26 cellular contexts compared by ENCODE assay signal in the genomic region with DNA sequence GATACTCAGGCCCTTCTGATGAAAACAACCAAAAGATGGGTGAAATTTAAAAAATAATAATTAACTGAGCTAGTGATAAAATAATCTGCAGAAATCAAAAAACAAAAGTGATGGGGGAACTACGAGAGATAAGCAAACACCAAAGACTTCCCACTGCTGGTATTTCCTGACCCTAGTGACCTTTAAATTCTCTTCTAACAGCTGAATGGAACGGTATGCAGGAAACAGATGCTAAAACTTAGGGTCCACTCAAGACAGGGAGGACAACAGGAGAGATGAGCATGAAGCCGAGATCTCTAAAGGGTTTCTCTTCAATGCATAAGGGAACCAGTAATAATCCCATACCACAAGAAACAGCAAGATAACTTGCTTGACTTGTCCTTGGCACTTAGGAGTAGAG. TPM values are rescaled to one million over a fixed set of nuclear protein-coding genes. Genes with fewer than 3 reads are reported as not detected.
DNase-seq lines count a peak whose midpoint lies in the region; ATAC-seq, FAIRE-seq and TF ChIP-seq lines count a peak whose summit lies in the region.
"Had no signal": no experiment of that assay in that cellular context is flagged by ENCODE, and none has a peak within 500 bp of the region (broad histone marks: within the 10 kb centered on the region; RNA-seq: fewer than 3 reads in every experiment).

No MANE protein-coding gene starts in this region.

- intact Hi-C loops in aorta (cut with DNase I) = no loop called here

- ATAC-seq in stimulated activated naive CD8-positive, alpha-beta T cell treated with anti-CD3 and anti-CD28 coated beads, Interleukin-15, Interleukin-2, amounts not matched to agents 100 U/mL and 50 U/mL, for 24 hours = no peak
- no peak for ATAC-seq in aorta (ENCODE audit: low FRiP score)
- ATAC-seq in GM21576 (IDR thresholded peaks at IDR 0.05; ENCODE audit: unreplicated experiment) = no peak
- ATAC-seq: esophagus mucosa, GM12878, left ventricle myocardium superior had no signal

- no peak overlapping the region for H3K4me3 ChIP-seq in aorta (ENCODE audit: low read length in 2 of 2)
- H3K4me3 ChIP-seq: GM12878, skin epidermis had no signal

- H3K4me1 ChIP-seq in aorta (ENCODE audit: control insufficient read depth in 1 of 2, insufficient read depth in 2 of 2, low read length in 2 of 2) = peaks cover 2 to 6% of the 10 kb centered on the region in 2 donors
- H3K4me1 ChIP-seq: parathyroid adenoma had no signal

- H3K27me3 ChIP-seq in aorta (ENCODE audit: control insufficient read depth in 1 of 2, insufficient read depth in 2 of 2, low read length in 1 of 2) = no peaks in the 10 kb centered on the region

- H3K36me3 ChIP-seq in aorta (ENCODE audit: control insufficient read depth in 1 of 2, insufficient read depth in 2 of 2, low read length in 1 of 2) = no peaks in the 10 kb centered on the region

- no peaks in the 10 kb centered on the region for H3K27me3 Mint-ChIP-seq in stimulated activated naive CD8-positive, alpha-beta T cell treated with anti-CD3 and anti-CD28 coated beads, Interleukin-15, Interleukin-2, amounts not matched to agents 100 ng/mL and 50 ng/mL, for 24 hours
- no peaks in the 10 kb centered on the region for H3K27me3 Mint-ChIP-seq in progenitor cell of endocrine pancreas
- H3K27me3 Mint-ChIP-seq: activated naive CD8-positive, alpha-beta T cell treated with anti-CD3 and anti-CD28 coated beads, Interleukin-2, amount 10 ng/mL, durations not matched to agents 7 days and 5 days had no signal

- H3K36me3 Mint-ChIP-seq in stimulated activated naive CD8-positive, alpha-beta T cell treated with anti-CD3 and anti-CD28 coated beads, Interleukin-15, Interleukin-2, amounts not matched to agents 100 ng/mL and 50 ng/mL, for 24 hours (ENCODE audit: low read depth) = peaks cover 57% of the 10 kb centered on the region
- H3K36me3 Mint-ChIP-seq in progenitor cell of endocrine pancreas (ENCODE audit: insufficient read depth) = peaks cover 32% of the 10 kb centered on the region

- no peaks in the 10 kb centered on the region for H3K9me3 ChIP-seq in aorta (ENCODE audit: control insufficient read depth, low read length)

- H3K9me3 Mint-ChIP-seq in stimulated activated naive CD8-positive, alpha-beta T cell treated with anti-CD3 and anti-CD28 coated beads, Interleukin-15, Interleukin-2, amounts not matched to agents 100 ng/mL and 50 ng/mL, for 24 hours = peaks cover 13% of the 10 kb centered on the region
- H3K9me3 Mint-ChIP-seq in progenitor cell of endocrine pancreas (ENCODE audit: low read depth) = peaks cover 27% of the 10 kb centered on the region

- H3K4me1 Mint-ChIP-seq in stimulated activated naive CD8-positive, alpha-beta T cell treated with anti-CD3 and anti-CD28 coated beads, Interleukin-15, Interleukin-2, amounts not matched to agents 100 ng/mL and 50 ng/mL, for 24 hours (ENCODE audit: low read depth) = peaks cover 65% of the 10 kb centered on the region
- H3K4me1 Mint-ChIP-seq in progenitor cell of endocrine pancreas (ENCODE audit: low read depth) = peaks cover 8% of the 10 kb centered on the region

- no peak for DNase-seq in stimulated activated naive CD8-positive, alpha-beta T cell treated with anti-CD3 and anti-CD28 coated beads, Interleukin-15, Interleukin-2, amounts not matched to agents 100 U/mL and 50 U/mL, for 24 hours
- peak; percentile 74 for DNase-seq in dermis blood vessel endothelial cell
- peak; percentile 70 for DNase-seq in myocyte (ENCODE audit: low read depth)
- DNase-seq in urothelium cell line (ENCODE audit: low spot score) = no peak
- DNase-seq in aorta = no peak
- no peak for DNase-seq in progenitor cell of endocrine pancreas (ENCODE audit: low spot score, unreplicated experiment)
- DNase-seq: activated CD4-positive, alpha-beta T cell treated with anti-CD3 and anti-CD28 coated beads for 1 hour; activated naive CD8-positive, alpha-beta T cell treated with anti-CD3 and anti-CD28 coated beads, Interleukin-2, amount 10 ng/mL, durations not matched to agents 7 days and 5 days; C1 segment of cervical spinal cord; GF-D8; glutamatergic neuron; left ventricle myocardium superior; NCI-H1048; NCI-H2029; NCI-H446 treated with DMSO at 0.1 percent for 48 hours; NK-92 treated with Interleukin-12 subunit alpha and Interleukin-12 subunit beta, amount 100 ng/mL, for 24 hours; T-helper 9 cell had no signal

- H3K4me3 Mint-ChIP-seq in stimulated activated naive CD8-positive, alpha-beta T cell treated with anti-CD3 and anti-CD28 coated beads, Interleukin-15, Interleukin-2, amounts not matched to agents 100 ng/mL and 50 ng/mL, for 24 hours = no peak overlapping the region
- H3K4me3 Mint-ChIP-seq in progenitor cell of endocrine pancreas (ENCODE audit: low read depth) = no peak overlapping the region
- H3K4me3 Mint-ChIP-seq: activated naive CD8-positive, alpha-beta T cell treated with anti-CD3 and anti-CD28 coated beads, Interleukin-2, amount 10 ng/mL, durations not matched to agents 7 days and 5 days; activated T-helper 1 cell treated with anti-CD3 and anti-CD28 coated beads, Interleukin-12 subunit alpha, Interleukin-12 subunit beta, Interleukin-2, Interleukin-4 antibody, amounts not matched to agents 30 ng/mL and 10 ng/mL and 1 ng/mL, durations not matched to agents 14 hours and 24 hours and 36 hours had no signal

- no peak for FAIRE-seq in urothelium cell line (lab: Jason Lieb, UNC)
- FAIRE-seq: A204.1, bronchial epithelial cell, GM12878 had no signal

- peak overlapping the region; percentile 47 for H3K27ac Mint-ChIP-seq in stimulated activated naive CD8-positive, alpha-beta T cell treated with anti-CD3 and anti-CD28 coated beads, Interleukin-15, Interleukin-2, amounts not matched to agents 100 ng/mL and 50 ng/mL, for 24 hours
- H3K27ac Mint-ChIP-seq in progenitor cell of endocrine pancreas = no peak overlapping the region
- H3K27ac Mint-ChIP-seq: activated naive CD8-positive, alpha-beta T cell treated with anti-CD3 and anti-CD28 coated beads, Interleukin-2, amount 10 ng/mL, durations not matched to agents 7 days and 5 days; activated T-helper 1 cell treated with anti-CD3 and anti-CD28 coated beads, Interleukin-12 subunit alpha, Interleukin-12 subunit beta, Interleukin-2, Interleukin-4 antibody, amounts not matched to agents 30 ng/mL and 10 ng/mL and 1 ng/mL, durations not matched to agents 14 hours and 24 hours and 36 hours had no signal

- H3K27ac ChIP-seq in aorta (ENCODE audit: low read depth in 1 of 2, low read length in 2 of 2) = peak overlapping the region in 1 of 2 donors; percentile 63
- H3K27ac ChIP-seq: parathyroid adenoma, skin epidermis had no signal

- TF ChIP-seq CTCF in progenitor cell of endocrine pancreas (IDR thresholded peaks at IDR 0.05; ENCODE audit: unreplicated experiment) = no peak

- WGBS in aorta, 2 donors = 19 to 26% methylated on average over 3 of the region's 3 CpGs

RNA-seq across cellular contexts. Expression of a gene that starts 50.8 kb away (rescaled TPM):
- total RNA-seq in dermis blood vessel endothelial cell (32.3 and 39.7 TPM in 2 replicates), myocyte (42.9 and 43.9 TPM in 2 replicates), aorta (10 to 100 TPM; 32.2 to 47.0 TPM), progenitor cell of endocrine pancreas (29.8 and 30.8 TPM in 2 replicates)
- 21.3 TPM for polyA plus RNA-seq in myocyte (2012)
- polyA plus RNA-seq in aorta = 10 to 100 TPM; 18.2 to 47.2 TPM

Comparison
In these comparisons a context has a peak if more than half of its experiments do, and no peak if none do; other contexts are left out.
1. DNase-seq: peak in dermis blood vessel endothelial cell (single experiment) and myocyte (single experiment); none in stimulated activated naive CD8-positive, alpha-beta T cell treated with anti-CD3 and anti-CD28 coated beads, Interleukin-15, Interleukin-2, amounts not matched to agents 100 U/mL and 50 U/mL, for 24 hours (single experiment), urothelium cell line (single experiment), aorta (0 of 2) and progenitor cell of endocrine pancreas (single experiment).